8 cellular contexts compared by ENCODE assay signal in genomic region chr1:25246600-25247023, GRCh38. TPM values are rescaled to one million over a fixed set of nuclear protein-coding genes. Genes with fewer than 3 reads are reported as not detected.
DNase-seq lines count a peak whose midpoint lies in the region; ATAC-seq, FAIRE-seq and TF ChIP-seq lines count a peak whose summit lies in the region.

No MANE protein-coding gene starts in this region.

- H3K27ac ChIP-seq in body of pancreas (peak overlapping the region; percentile 94 to 99 (median 98)), HepG2 (ENCODE audit: extremely low read length, insufficient read depth, low read length) (peak overlapping the region; percentile 84), stomach (peak overlapping the region; percentile 93 to 100 (median 99))

- H3K9ac ChIP-seq in NT2/D1 (ENCODE audit: insufficient read length, low read depth) (peak overlapping the region; percentile 100), HepG2 (ENCODE audit: insufficient read depth, low read depth, low read length) (peak overlapping the region; percentile 94)

- in situ Hi-C loops in HepG2 (cut with HindIII; ENCODE audit: extremely low pct_ligation_motif_present, low pct_unique_long_range_greater_than_20kb) = no loop called here

- H2AFZ ChIP-seq in HepG2 (ENCODE audit: low read length) = no peak overlapping the region

- no TSS peak for BruUV-seq in HepG2 (replicated peaks; lab: Mats Ljungman, UMichigan)

- intact Hi-C loops in body of pancreas (cut with DNase I) = no loop called here
- intact Hi-C loops in HepG2 (cut with micrococcal nuclease; ENCODE audit: unreplicated experiment) = loop anchor here (5.0 kb wide), 1 partner anchor 91 kb away; the partner anchor contains the start of gene TMEM50A
- intact Hi-C loops in stomach (cut with DNase I; ENCODE audit: low total_unique reads) = no loop called here

- H3K4me2 ChIP-seq in HepG2 (ENCODE audit: low read depth, low read length) = peak overlapping the region; percentile 89

- TF ChIP-seq EP300 in HepG2 (IDR thresholded peaks at IDR 0.05; ENCODE audit: low read depth in 2 of 2, low read length in 2 of 2) (no peak), HepG2 (CRISPR knock-in tag; IDR thresholded peaks at IDR 0.05; ENCODE audit: borderline replicate concordance) (no peak), stomach (IDR thresholded peaks at IDR 0.05) (no peak)

- peaks cover 39% of the 10 kb centered on the region for H3K79me2 ChIP-seq in HepG2 (ENCODE audit: insufficient read depth, low read length)

- H3K36me3 ChIP-seq in NT2/D1 (ENCODE audit: insufficient read depth, insufficient read length, low read length) (peaks cover 52% of the 10 kb centered on the region), body of pancreas (replicated peaks in 1 of 2; ENCODE audit: insufficient read depth in 1 of 2, low read depth in 2 of 2) (peaks cover 8 to 11% of the 10 kb centered on the region in 2 donors), HepG2 (replicated peaks in 1 of 2; ENCODE audit: control insufficient read depth in 1 of 2, insufficient read depth in 2 of 2, low read length in 2 of 2) (peaks cover 4 to 32% of the 10 kb centered on the region in 2 experiments), stomach (peaks cover 33 to 43% (median 39%) of the 10 kb centered on the region in 4 donors)

- 0% methylated on average over 18 to 53 of the region's 53 CpGs for WGBS in body of pancreas, 2 donors
- WGBS in HepG2 (ENCODE audit: low lambda C conversion rate) = 0% methylated on average over 9 of the region's 53 CpGs
- 0 to 1% (median 0%) methylated on average over 27 to 53 of the region's 53 CpGs for WGBS in stomach, 5 donors

- H3K27me3 ChIP-seq in NT2/D1 (ENCODE audit: insufficient read depth, insufficient read length) (no peaks in the 10 kb centered on the region), body of pancreas (no peaks in the 10 kb centered on the region), HepG2 (ENCODE audit: control insufficient read depth in 1 of 2, insufficient read depth in 2 of 2, low read length in 2 of 2) (no peaks in the 10 kb centered on the region; a peak in 1 of 5 replicates), stomach (no peaks in the 10 kb centered on the region)

- peak in 1 of 7 experiments; percentile 16 for TF ChIP-seq CTCF in body of pancreas (IDR thresholded peaks at IDR 0.05)
- peak; percentile 15; the same call in 1 of the 2 replicates for TF ChIP-seq CTCF in HepG2 (CRISPR knock-in tag; IDR thresholded peaks at IDR 0.05)
- TF ChIP-seq CTCF in stomach (IDR thresholded peaks at IDR 0.05) = no peak

- DNase-seq in CD1c-positive myeloid dendritic cell (ENCODE audit: extremely low spot score) = peak; percentile 16
- no peak for DNase-seq in NT2/D1 (ENCODE audit: low read depth, low spot score)
- DNase-seq in body of pancreas = peak; percentile 33 to 53 (median 39)
- no peak for DNase-seq in HepG2 (ENCODE audit: low spot score)
- peak; percentile 34 for DNase-seq in stomach
- DNase-seq in foreskin melanocyte = no peak
- no peak for DNase-seq in NCI-H2029 treated with DMSO at 0.1 percent for 48 hours (lab: John Stamatoyannopoulos, UW)

- POLR2A ChIA-PET in HepG2 (lab: Yijun Ruan, JAX) = interaction anchor here (1.0 to 2.9 kb wide), 5 partner anchors 12 to 297 kb away, joined by 3 to 59 read pairs (median 4); partner anchors contain the start of genes LDLRAP1 and SYF2

- H3K4me3 ChIP-seq in NT2/D1 (ENCODE audit: insufficient read length, low read depth) = peak overlapping the region; percentile 100
- H3K4me3 ChIP-seq in body of pancreas = peak overlapping the region; percentile 75 to 99
- peak overlapping the region; percentile 68 to 96 (median 93) for H3K4me3 ChIP-seq in HepG2 (replicated peaks in 1 of 3; ENCODE audit: insufficient read depth in 1 of 3, low read depth in 2 of 3, low read length in 3 of 3)
- H3K4me3 ChIP-seq in stomach = peak overlapping the region; percentile 81 to 99 (median 88)

- FAIRE-seq in HepG2 (lab: Jason Lieb, UNC) = no peak

- H3K4me1 ChIP-seq in NT2/D1 (ENCODE audit: insufficient read depth, insufficient read length) (peaks cover 4% of the 10 kb centered on the region), body of pancreas (peaks cover 31% of the 10 kb centered on the region), HepG2 (ENCODE audit: insufficient read depth, low read length) (peaks cover 33% of the 10 kb centered on the region), stomach (peaks cover 23 to 54% (median 35%) of the 10 kb centered on the region in 4 donors)

- TF ChIP-seq POLR2A in body of pancreas (IDR thresholded peaks at IDR 0.05) = no peak
- TF ChIP-seq POLR2A in HepG2 (IDR thresholded peaks at IDR 0.05; ENCODE audit: insufficient read depth in 1 of 2, low read depth in 2 of 2, low read length in 2 of 2) = peak in 1 of 2 experiments; percentile 49; a peak in 1 of 4 replicates
- TF ChIP-seq POLR2A in stomach (IDR thresholded peaks at IDR 0.05) = no peak

- ATAC-seq in GM21529 (IDR thresholded peaks at IDR 0.05; ENCODE audit: unreplicated experiment) (peak; percentile 1), body of pancreas (peak; percentile 2), HepG2 (peak; percentile 12)

- CTCF ChIA-PET in HepG2 (lab: Yijun Ruan, JAX; ENCODE audit: low intra/inter-chr PET ratio, low total read pairs) = no interaction called here

- TF ChIP-seq RAD21 in HepG2 (CRISPR knock-in tag; IDR thresholded peaks at IDR 0.05) = no peak

- H3K9me3 ChIP-seq in NT2/D1 (ENCODE audit: insufficient read depth, low read length) (no peaks in the 10 kb centered on the region), body of pancreas (no peaks in the 10 kb centered on the region), HepG2 (ENCODE audit: low read length) (no peaks in the 10 kb centered on the region), stomach (no peaks in the 10 kb centered on the region)

- peaks cover 24% of the 10 kb centered on the region for H4K20me1 ChIP-seq in HepG2 (ENCODE audit: insufficient read depth, low read length)

RNA-seq across cellular contexts. Expression of gene RSRP1, which starts 0.6 kb away (rescaled TPM):
- 100 to 1,000 TPM in 1 of 2 donors, 10 to 100 TPM in 1; 94.4 to 158 TPM for total RNA-seq in body of pancreas
- 11.3 and 52.8 TPM in 2 replicates for total RNA-seq in HepG2 (2016; rRNA removed; fragmentation: Illumina TruSeq; extraction: Trizol)
- total RNA-seq in HepG2 (2016; cell fraction: cytosol; rRNA removed; fragmentation: Illumina TruSeq; extraction: Trizol; ENCODE audit: low read depth) = 15.2 and 19.2 TPM in 2 replicates
- total RNA-seq in HepG2 (2016; cell fraction: insoluble cytoplasmic fraction; rRNA removed; fragmentation: Illumina TruSeq; extraction: Trizol) = 13.4 and 49.0 TPM in 2 replicates
- 5.7 and 7.6 TPM in 2 replicates for total RNA-seq in HepG2 (2016; cell fraction: membrane; rRNA removed; fragmentation: Illumina TruSeq; extraction: Trizol)
- 132 and 140 TPM in 2 replicates for total RNA-seq in HepG2 (2016; cell fraction: nucleus; rRNA removed; fragmentation: Illumina TruSeq; extraction: Trizol)
- 43.9 and 46.3 TPM in 2 replicates for polyA plus RNA-seq in HepG2 (2011; rRNA removed)
- polyA plus RNA-seq in HepG2 (2011; cell fraction: cytosol; rRNA removed) = 9.7 and 11.5 TPM in 2 replicates
- polyA plus RNA-seq in HepG2 (2011; cell fraction: nucleus; rRNA removed) = 254 and 258 TPM in 2 replicates
- 40.8 and 53.9 TPM in 2 replicates for polyA plus RNA-seq in HepG2 (2012)
- 1.1 and 1.2 TPM in 2 replicates for polyA plus RNA-seq in HepG2 (2016; cell fraction: cytosol; fragmentation: Illumina TruSeq; extraction: Trizol; ENCODE audit: low read depth)
- polyA plus RNA-seq in HepG2 (2016; cell fraction: insoluble cytoplasmic fraction; fragmentation: Illumina TruSeq; extraction: Trizol; ENCODE audit: low read depth) = 8.3 and 10.7 TPM in 2 replicates
- polyA plus RNA-seq in HepG2 (2016; cell fraction: membrane; fragmentation: Illumina TruSeq; extraction: Trizol; ENCODE audit: low read depth) = 1.9 and 2.6 TPM in 2 replicates
- 163 and 167 TPM in 2 replicates for polyA plus RNA-seq in HepG2 (2016; cell fraction: nucleus; fragmentation: Illumina TruSeq; extraction: Trizol; ENCODE audit: insufficient read depth, low read depth)
- polyA minus RNA-seq in HepG2 (2011; rRNA and poly(A)+ RNA removed; ENCODE audit: low replicate concordance) = 31.5 and 61.3 TPM in 2 replicates
- polyA minus RNA-seq in HepG2 (2011; cell fraction: cytosol; rRNA and poly(A)+ RNA removed) = 8.5 and 15.8 TPM in 2 replicates
- polyA minus RNA-seq in HepG2 (2011; cell fraction: nucleus; rRNA and poly(A)+ RNA removed) = 318 and 343 TPM in 2 replicates
- 100 to 1,000 TPM in 4 of 5 donors, 10 to 100 TPM in 1; 95.8 to 476 (median 158) TPM for total RNA-seq in stomach
- polyA plus RNA-seq in stomach = 100 to 1,000 TPM in 1 of 3 donors, 10 to 100 TPM in 2; 12.8 to 211 (median 44.2) TPM

RNA-seq across cellular contexts. Expression of gene SYF2, which starts 14.3 kb away (rescaled TPM):
- total RNA-seq in body of pancreas (10 to 100 TPM; 25.7 to 48.5 TPM), HepG2 (2016; rRNA removed; fragmentation: Illumina TruSeq; extraction: Trizol) (34.1 and 42.8 TPM in 2 replicates), stomach (10 to 100 TPM; 17.9 to 57.3 (median 29.8) TPM)
- 12.4 and 14.5 TPM in 2 replicates for total RNA-seq in HepG2 (2016; cell fraction: cytosol; rRNA removed; fragmentation: Illumina TruSeq; extraction: Trizol; ENCODE audit: low read depth)
- 35.1 and 45.3 TPM in 2 replicates for total RNA-seq in HepG2 (2016; cell fraction: insoluble cytoplasmic fraction; rRNA removed; fragmentation: Illumina TruSeq; extraction: Trizol)
- 18.7 and 22.7 TPM in 2 replicates for total RNA-seq in HepG2 (2016; cell fraction: membrane; rRNA removed; fragmentation: Illumina TruSeq; extraction: Trizol)
- 13.8 and 16.2 TPM in 2 replicates for total RNA-seq in HepG2 (2016; cell fraction: nucleus; rRNA removed; fragmentation: Illumina TruSeq; extraction: Trizol)
- polyA plus RNA-seq in HepG2 (2011; rRNA removed) (13.9 and 17.8 TPM in 2 replicates), stomach (100 to 1,000 TPM in 1 of 3 donors, 10 to 100 TPM in 2; 71.1 to 146 (median 85.2) TPM)
- polyA plus RNA-seq in HepG2 (2011; cell fraction: cytosol; rRNA removed) = 6.6 and 9.6 TPM in 2 replicates
- 4.1 and 5.1 TPM in 2 replicates for polyA plus RNA-seq in HepG2 (2011; cell fraction: nucleus; rRNA removed)
- 31.0 and 38.9 TPM in 2 replicates for polyA plus RNA-seq in HepG2 (2012)
- 8.7 and 9.4 TPM in 2 replicates for polyA plus RNA-seq in HepG2 (2016; cell fraction: cytosol; fragmentation: Illumina TruSeq; extraction: Trizol; ENCODE audit: low read depth)
- 49.5 and 51.5 TPM in 2 replicates for polyA plus RNA-seq in HepG2 (2016; cell fraction: insoluble cytoplasmic fraction; fragmentation: Illumina TruSeq; extraction: Trizol; ENCODE audit: low read depth)
- 14.2 and 16.8 TPM in 2 replicates for polyA plus RNA-seq in HepG2 (2016; cell fraction: membrane; fragmentation: Illumina TruSeq; extraction: Trizol; ENCODE audit: low read depth)
- 27.3 and 29.0 TPM in 2 replicates for polyA plus RNA-seq in HepG2 (2016; cell fraction: nucleus; fragmentation: Illumina TruSeq; extraction: Trizol; ENCODE audit: insufficient read depth, low read depth)
- polyA minus RNA-seq in HepG2 (2011; rRNA and poly(A)+ RNA removed; ENCODE audit: low replicate concordance) = 2.9 and 3.2 TPM in 2 replicates
- 5.4 and 6.7 TPM in 2 replicates for polyA minus RNA-seq in HepG2 (2011; cell fraction: cytosol; rRNA and poly(A)+ RNA removed)
- polyA minus RNA-seq in HepG2 (2011; cell fraction: nucleus; rRNA and poly(A)+ RNA removed) = 7.3 and 9.1 TPM in 2 replicates

RNA-seq across cellular contexts. Expression of gene RHD, which starts 25.7 kb away (rescaled TPM):
- total RNA-seq in body of pancreas (not detected), HepG2 (2016; rRNA removed; fragmentation: Illumina TruSeq; extraction: Trizol) (not detected in 2 replicates), stomach (under 1 TPM in 1 of 5 donors, not detected in 4; 0.18 TPM)
- not detected in 2 replicates for total RNA-seq in HepG2 (2016; cell fraction: cytosol; rRNA removed; fragmentation: Illumina TruSeq; extraction: Trizol; ENCODE audit: low read depth)
- total RNA-seq in HepG2 (2016; cell fraction: insoluble cytoplasmic fraction; rRNA removed; fragmentation: Illumina TruSeq; extraction: Trizol) = not detected in 2 replicates
- total RNA-seq in HepG2 (2016; cell fraction: membrane; rRNA removed; fragmentation: Illumina TruSeq; extraction: Trizol) = not detected in 2 replicates
- total RNA-seq in HepG2 (2016; cell fraction: nucleus; rRNA removed; fragmentation: Illumina TruSeq; extraction: Trizol) = not detected in 2 replicates
- polyA plus RNA-seq in HepG2 (2011; rRNA removed) (0.09 TPM in 1 of 2 replicates, not detected in the other), stomach (not detected)
- not detected in 2 replicates for polyA plus RNA-seq in HepG2 (2011; cell fraction: cytosol; rRNA removed)
- not detected in 2 replicates for polyA plus RNA-seq in HepG2 (2011; cell fraction: nucleus; rRNA removed)
- 0.09 and 0.20 TPM in 2 replicates for polyA plus RNA-seq in HepG2 (2012)
- polyA plus RNA-seq in HepG2 (2016; cell fraction: cytosol; fragmentation: Illumina TruSeq; extraction: Trizol; ENCODE audit: low read depth) = not detected in 2 replicates
- polyA plus RNA-seq in HepG2 (2016; cell fraction: insoluble cytoplasmic fraction; fragmentation: Illumina TruSeq; extraction: Trizol; ENCODE audit: low read depth) = not detected in 2 replicates
- polyA plus RNA-seq in HepG2 (2016; cell fraction: membrane; fragmentation: Illumina TruSeq; extraction: Trizol; ENCODE audit: low read depth) = not detected in 2 replicates
- not detected in 2 replicates for polyA plus RNA-seq in HepG2 (2016; cell fraction: nucleus; fragmentation: Illumina TruSeq; extraction: Trizol; ENCODE audit: insufficient read depth, low read depth)
- polyA minus RNA-seq in HepG2 (2011; rRNA and poly(A)+ RNA removed; ENCODE audit: low replicate concordance) = 0.35 TPM in 1 of 2 replicates, not detected in the other
- polyA minus RNA-seq in HepG2 (2011; cell fraction: cytosol; rRNA and poly(A)+ RNA removed) = not detected in 2 replicates
- not detected in 2 replicates for polyA minus RNA-seq in HepG2 (2011; cell fraction: nucleus; rRNA and poly(A)+ RNA removed)

Comparison
In these comparisons a context has a peak if more than half of its experiments do, and no peak if none do; other contexts are left out.
1. DNase-seq: peak in CD1c-positive myeloid dendritic cell (single experiment), body of pancreas (4 of 4) and stomach (single experiment); none in NT2/D1 (single experiment), HepG2 (single experiment), foreskin melanocyte (single experiment) and NCI-H2029 treated with DMSO at 0.1 percent for 48 hours (single experiment).
2. Peak in every context shown above with its lines, with median percentiles within 50 percentile points of each other: ATAC-seq, H3K4me3 ChIP-seq and H3K27ac ChIP-seq.